Comparison of ENCODE assay signal across 1 cellular context in the genomic region with DNA sequence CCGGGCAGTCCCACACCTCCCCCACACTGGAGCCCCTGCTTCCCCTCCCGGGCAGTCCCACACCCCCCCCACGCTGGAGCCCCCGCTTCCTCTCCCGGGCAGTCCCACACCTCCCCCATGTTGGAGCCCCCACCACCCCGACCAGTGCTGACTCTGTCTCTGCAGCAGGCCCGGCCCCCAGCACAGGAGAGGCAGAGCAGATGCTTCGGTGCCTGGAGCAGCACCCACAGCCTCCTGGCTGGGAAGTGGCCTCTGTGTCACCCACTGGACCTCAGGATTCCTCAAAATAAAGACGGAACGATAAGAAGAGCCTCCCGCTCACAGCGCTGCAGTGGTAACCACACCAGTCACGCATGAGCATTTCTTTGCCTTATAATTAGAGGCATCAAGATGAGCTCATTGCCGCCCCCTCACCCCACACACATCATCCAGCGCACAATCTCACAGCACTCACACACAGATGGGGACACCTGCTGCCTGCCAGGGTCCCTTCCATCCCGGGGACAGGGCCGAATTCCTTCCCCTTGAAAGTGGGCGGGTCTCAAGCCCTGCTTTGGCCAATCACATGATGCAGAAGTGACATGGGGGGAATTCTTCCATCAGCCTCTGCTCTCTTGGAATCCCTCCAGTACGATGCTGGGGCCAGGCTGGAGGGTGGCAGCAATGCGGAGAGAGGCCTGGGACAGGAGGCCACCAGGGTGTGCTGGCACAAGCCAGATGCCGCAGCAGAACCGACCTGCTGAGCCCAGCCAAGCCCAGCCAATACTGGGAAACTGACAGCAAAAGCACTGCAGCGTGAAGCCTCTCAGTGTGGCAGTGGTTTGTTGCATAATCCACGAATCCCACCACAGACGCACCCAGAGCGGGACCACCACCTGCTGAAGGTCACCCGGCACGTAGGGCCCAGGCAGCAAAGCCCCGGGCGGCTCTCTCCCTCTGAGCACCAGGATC.
TF ChIP-seq lines count a peak whose summit lies in the region.

No MANE protein-coding gene starts in this region.

TF ChIP-seq in WTC11, 78 proteins besides CTCF, POLR2A, EP300 and RAD21:
- TF ChIP-seq, protein P1, sequence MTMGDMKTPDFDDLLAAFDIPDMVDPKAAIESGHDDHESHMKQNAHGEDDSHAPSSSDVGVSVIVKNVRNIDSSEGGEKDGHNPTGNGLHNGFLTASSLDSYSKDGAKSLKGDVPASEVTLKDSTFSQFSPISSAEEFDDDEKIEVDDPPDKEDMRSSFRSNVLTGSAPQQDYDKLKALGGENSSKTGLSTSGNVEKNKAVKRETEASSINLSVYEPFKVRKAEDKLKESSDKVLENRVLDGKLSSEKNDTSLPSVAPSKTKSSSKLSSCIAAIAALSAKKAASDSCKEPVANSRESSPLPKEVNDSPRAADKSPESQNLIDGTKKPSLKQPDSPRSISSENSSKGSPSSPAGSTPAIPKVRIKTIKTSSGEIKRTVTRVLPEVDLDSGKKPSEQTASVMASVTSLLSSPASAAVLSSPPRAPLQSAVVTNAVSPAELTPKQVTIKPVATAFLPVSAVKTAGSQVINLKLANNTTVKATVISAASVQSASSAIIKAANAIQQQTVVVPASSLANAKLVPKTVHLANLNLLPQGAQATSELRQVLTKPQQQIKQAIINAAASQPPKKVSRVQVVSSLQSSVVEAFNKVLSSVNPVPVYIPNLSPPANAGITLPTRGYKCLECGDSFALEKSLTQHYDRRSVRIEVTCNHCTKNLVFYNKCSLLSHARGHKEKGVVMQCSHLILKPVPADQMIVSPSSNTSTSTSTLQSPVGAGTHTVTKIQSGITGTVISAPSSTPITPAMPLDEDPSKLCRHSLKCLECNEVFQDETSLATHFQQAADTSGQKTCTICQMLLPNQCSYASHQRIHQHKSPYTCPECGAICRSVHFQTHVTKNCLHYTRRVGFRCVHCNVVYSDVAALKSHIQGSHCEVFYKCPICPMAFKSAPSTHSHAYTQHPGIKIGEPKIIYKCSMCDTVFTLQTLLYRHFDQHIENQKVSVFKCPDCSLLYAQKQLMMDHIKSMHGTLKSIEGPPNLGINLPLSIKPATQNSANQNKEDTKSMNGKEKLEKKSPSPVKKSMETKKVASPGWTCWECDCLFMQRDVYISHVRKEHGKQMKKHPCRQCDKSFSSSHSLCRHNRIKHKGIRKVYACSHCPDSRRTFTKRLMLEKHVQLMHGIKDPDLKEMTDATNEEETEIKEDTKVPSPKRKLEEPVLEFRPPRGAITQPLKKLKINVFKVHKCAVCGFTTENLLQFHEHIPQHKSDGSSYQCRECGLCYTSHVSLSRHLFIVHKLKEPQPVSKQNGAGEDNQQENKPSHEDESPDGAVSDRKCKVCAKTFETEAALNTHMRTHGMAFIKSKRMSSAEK (CRISPR knock-in tag; IDR thresholded peaks at IDR 0.05; ENCODE audit: borderline replicate concordance): no peak
- TF ChIP-seq TEAD1 (CRISPR knock-in tag; IDR thresholded peaks at IDR 0.05) (no peak), KAT7 (CRISPR knock-in tag; IDR thresholded peaks at IDR 0.05; ENCODE audit: borderline replicate concordance) (no peak), MXD4 (CRISPR knock-in tag; IDR thresholded peaks at IDR 0.05; ENCODE audit: borderline replicate concordance) (no peak), ZMAT4 (CRISPR knock-in tag; IDR thresholded peaks at IDR 0.05) (no peak), ZNF317 (CRISPR knock-in tag; IDR thresholded peaks at IDR 0.05; ENCODE audit: borderline replicate concordance, low read depth) (no peak), CREB1 (CRISPR knock-in tag; IDR thresholded peaks at IDR 0.05) (no peak), SP1 (CRISPR knock-in tag; conservative IDR thresholded peaks at IDR 0.05) (no peak), ZNF232 (CRISPR knock-in tag; IDR thresholded peaks at IDR 0.05) (no peak), SMAD3 (CRISPR knock-in tag; IDR thresholded peaks at IDR 0.05; ENCODE audit: borderline replicate concordance) (no peak), ATF6 (CRISPR knock-in tag; IDR thresholded peaks at IDR 0.05) (no peak), E2F1 (CRISPR knock-in tag; IDR thresholded peaks at IDR 0.05) (no peak), FOXJ3 (CRISPR knock-in tag; IDR thresholded peaks at IDR 0.05; ENCODE audit: borderline replicate concordance) (no peak), ZNF138 (CRISPR knock-in tag; conservative IDR thresholded peaks at IDR 0.05) (no peak), FOXP1 (CRISPR knock-in tag; IDR thresholded peaks at IDR 0.05; ENCODE audit: borderline replicate concordance) (no peak)
- TF ChIP-seq, protein P2, sequence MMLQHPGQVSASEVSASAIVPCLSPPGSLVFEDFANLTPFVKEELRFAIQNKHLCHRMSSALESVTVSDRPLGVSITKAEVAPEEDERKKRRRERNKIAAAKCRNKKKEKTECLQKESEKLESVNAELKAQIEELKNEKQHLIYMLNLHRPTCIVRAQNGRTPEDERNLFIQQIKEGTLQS (CRISPR knock-in tag; conservative IDR thresholded peaks at IDR 0.05): no peak
